ENCODE assay signal across 9 cellular contexts in the genomic region with DNA sequence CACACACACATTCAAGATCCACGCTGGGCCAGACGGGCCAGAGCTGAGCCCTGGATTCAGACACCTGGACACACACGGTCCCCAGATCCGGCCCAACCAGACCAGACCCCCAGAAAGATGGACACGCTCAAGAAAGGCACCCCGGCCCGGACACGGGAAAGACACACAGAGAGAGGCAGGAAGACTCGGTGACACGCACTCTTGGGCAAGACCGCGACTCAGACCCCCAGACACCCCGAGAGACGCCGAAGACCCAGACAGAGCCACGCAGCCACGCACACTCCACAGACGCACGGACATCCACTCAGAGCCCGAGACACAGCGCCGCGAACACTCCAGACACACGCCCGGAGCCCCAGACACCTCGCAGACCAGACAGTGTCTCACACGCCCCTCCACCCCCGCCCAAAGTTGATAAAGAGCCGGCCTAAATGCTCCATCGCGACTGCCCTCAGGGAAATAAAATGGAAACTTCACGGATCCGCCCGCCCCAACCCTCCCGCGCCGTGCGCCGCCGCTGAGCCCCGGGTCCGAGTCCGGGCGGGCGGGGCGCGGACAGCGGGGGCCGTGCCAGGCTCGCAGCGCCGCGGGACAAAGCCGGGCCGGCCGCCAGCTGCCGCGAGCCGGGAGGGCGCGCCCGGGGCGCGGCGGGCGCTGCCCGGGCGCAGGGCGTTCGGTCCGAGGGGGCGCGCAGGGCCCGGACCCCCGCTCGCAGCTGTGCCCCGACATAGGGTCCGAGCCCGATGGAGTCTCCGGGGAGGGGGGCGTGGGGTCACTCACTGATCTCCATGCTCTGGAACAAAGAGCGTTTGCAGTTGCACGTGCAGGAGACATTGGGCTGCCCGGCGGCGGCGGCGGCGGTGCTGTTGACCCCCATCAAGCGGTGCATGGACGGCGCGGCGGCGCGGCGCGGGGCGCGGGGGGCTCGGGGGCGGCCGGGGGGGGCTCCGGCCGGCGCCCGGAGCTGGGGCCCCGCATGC. TPM values are rescaled to one million over a fixed set of nuclear protein-coding genes. Genes with fewer than 3 reads are reported as not detected.
DNase-seq lines count a peak whose midpoint lies in the region; ATAC-seq and TF ChIP-seq lines count a peak whose summit lies in the region.
"Had no signal": no experiment of that assay in that cellular context is flagged by ENCODE, and none has a peak within 500 bp of the region (broad histone marks: within the 10 kb centered on the region; RNA-seq: fewer than 3 reads in every experiment).

No MANE protein-coding gene starts in this region.

- intact Hi-C loops in activated T-helper 2 cell treated with anti-CD3 and anti-CD28 coated beads, Interferon-gamma antibody, Interleukin-2, Interleukin-4, amounts not matched to agents 10 μg/mL and 5 μg/mL and 100 μg/mL, durations not matched to agents 14 hours and 24 hours and 36 hours (cut with micrococcal nuclease), result no loop called here

- ATAC-seq in HG02763 (IDR thresholded peaks at IDR 0.05; ENCODE audit: unreplicated experiment), result no peak
- no peak for ATAC-seq in HG03571 (IDR thresholded peaks at IDR 0.05; ENCODE audit: unreplicated experiment)

- peak overlapping the region; percentile 95 to 98 (median 95) for H3K27ac Mint-ChIP-seq in IgD-negative memory B cell
- H3K27ac Mint-ChIP-seq in activated T-helper 2 cell treated with anti-CD3 and anti-CD28 coated beads, Interferon-gamma antibody, Interleukin-2, Interleukin-4, amounts not matched to agents 10 μg/mL and 5 μg/mL and 100 μg/mL, durations not matched to agents 14 hours and 24 hours and 36 hours, result peak overlapping the region; percentile 57

- H3K4me2 ChIP-seq in BLaER1, result peak overlapping the region; percentile 81

- H3K27me3 Mint-ChIP-seq in IgD-negative memory B cell, result peaks cover 14% of the 10 kb centered on the region
- peaks cover 57% of the 10 kb centered on the region for H3K27me3 Mint-ChIP-seq in activated T-helper 2 cell treated with anti-CD3 and anti-CD28 coated beads, Interferon-gamma antibody, Interleukin-2, Interleukin-4, amounts not matched to agents 10 μg/mL and 5 μg/mL and 100 μg/mL, durations not matched to agents 14 hours and 24 hours and 36 hours (ENCODE audit: low read depth)

- H3K9ac ChIP-seq in BLaER1, result peak overlapping the region; percentile 84

- H4K20me1 ChIP-seq in BLaER1, result peaks cover 52% of the 10 kb centered on the region

- TF ChIP-seq CTCF in retinal pigment epithelial cell (conservative IDR thresholded peaks at IDR 0.05; ENCODE audit: low read depth, low read length), result no peak

- peaks cover 2% of the 10 kb centered on the region for H3K36me3 Mint-ChIP-seq in IgD-negative memory B cell
- H3K36me3 Mint-ChIP-seq in activated T-helper 2 cell treated with anti-CD3 and anti-CD28 coated beads, Interferon-gamma antibody, Interleukin-2, Interleukin-4, amounts not matched to agents 10 μg/mL and 5 μg/mL and 100 μg/mL, durations not matched to agents 14 hours and 24 hours and 36 hours (ENCODE audit: low read depth), result no peaks in the 10 kb centered on the region

- peaks cover 64% of the 10 kb centered on the region for H3K4me1 ChIP-seq in BLaER1

- no peaks in the 10 kb centered on the region for H3K9me3 ChIP-seq in BLaER1
- H3K9me3 ChIP-seq: neutrophil had no signal

- H3K4me3 Mint-ChIP-seq in IgD-negative memory B cell, result peak overlapping the region; percentile 88 to 100 (median 95)
- peak overlapping the region; percentile 84 for H3K4me3 Mint-ChIP-seq in activated T-helper 2 cell treated with anti-CD3 and anti-CD28 coated beads, Interferon-gamma antibody, Interleukin-2, Interleukin-4, amounts not matched to agents 10 μg/mL and 5 μg/mL and 100 μg/mL, durations not matched to agents 14 hours and 24 hours and 36 hours (ENCODE audit: low read depth)

- H3K4me3 ChIP-seq in BLaER1 (peak overlapping the region; percentile 89), retinal pigment epithelial cell (ENCODE audit: low read length) (peak overlapping the region; percentile 95)

- H3K36me3 ChIP-seq in BLaER1, result no peaks in the 10 kb centered on the region
- H3K36me3 ChIP-seq: neutrophil had no signal

- peak overlapping the region; percentile 87 for H3K27ac ChIP-seq in BLaER1
- H3K27ac ChIP-seq: neutrophil had no signal

- no peaks in the 10 kb centered on the region for H3K9me3 Mint-ChIP-seq in IgD-negative memory B cell
- no peaks in the 10 kb centered on the region for H3K9me3 Mint-ChIP-seq in activated T-helper 2 cell treated with anti-CD3 and anti-CD28 coated beads, Interferon-gamma antibody, Interleukin-2, Interleukin-4, amounts not matched to agents 10 μg/mL and 5 μg/mL and 100 μg/mL, durations not matched to agents 14 hours and 24 hours and 36 hours

- no peak for DNase-seq in activated T-helper 2 cell treated with anti-CD3 and anti-CD28 coated beads, Interferon-gamma antibody, Interleukin-2, Interleukin-4, amounts not matched to agents 10 μg/mL and 5 μg/mL and 100 μg/mL, durations not matched to agents 14 hours and 24 hours and 36 hours (ENCODE audit: low spot score)
- DNase-seq in glomerular visceral epithelial cell (ENCODE audit: extremely low spot score), result peak; percentile 43
- no peak for DNase-seq in retinal pigment epithelial cell (ENCODE audit: low read depth)
- no peak for DNase-seq in NCI-H510A treated with DMSO at 0.1 percent for 48 hours (lab: John Stamatoyannopoulos, UW)

- peaks cover 30 to 44% (median 43%) of the 10 kb centered on the region in 3 donors for H3K4me1 Mint-ChIP-seq in IgD-negative memory B cell
- H3K4me1 Mint-ChIP-seq in activated T-helper 2 cell treated with anti-CD3 and anti-CD28 coated beads, Interferon-gamma antibody, Interleukin-2, Interleukin-4, amounts not matched to agents 10 μg/mL and 5 μg/mL and 100 μg/mL, durations not matched to agents 14 hours and 24 hours and 36 hours (ENCODE audit: low read depth), result peaks cover 14% of the 10 kb centered on the region

- H3K27me3 ChIP-seq in BLaER1, result no peaks in the 10 kb centered on the region

RNA-seq across cellular contexts. Expression of a gene that starts 0.8 kb away (rescaled TPM):
- polyA plus RNA-seq in IgD-negative memory B cell, result 7.0 TPM
- 0.99 and 1.1 TPM in 2 replicates for total RNA-seq in activated T-helper 2 cell treated with anti-CD3 and anti-CD28 coated beads, Interferon-gamma antibody, Interleukin-2, Interleukin-4, amounts not matched to agents 10 μg/mL and 5 μg/mL and 100 μg/mL, durations not matched to agents 14 hours and 24 hours and 36 hours
